ENCODE assay signal across 8 cellular contexts in genomic region chr2:59888015-59888414, GRCh38.
A peak's percentile ranks its signal among the peaks of the same experiment; 100 is the strongest.
DNase-seq lines count a peak whose midpoint lies in the region; ATAC-seq and FAIRE-seq lines count a peak whose summit lies in the region.

No MANE protein-coding gene starts in this region.

- peak; percentile 13 for DNase-seq in GM19239 (ENCODE audit: insufficient read length, low spot score)
- peak; percentile 17 for DNase-seq in activated CD4-positive, alpha-beta T cell treated with anti-CD3 and anti-CD28 coated beads for 4 hours
- DNase-seq in stimulated activated CD4-positive, alpha-beta T cell treated with anti-CD3 and anti-CD28 coated beads, Interleukin-15, amount 100 ng/mL, for 24 hours = peak; percentile 38
- DNase-seq in NCI-H748 (lab: John Stamatoyannopoulos, UW; ENCODE audit: unreplicated experiment) = no peak
- no peak for DNase-seq in inferior parietal cortex (ENCODE audit: extremely low spot score)
- DNase-seq in putamen (ENCODE audit: low spot score) = no peak
- DNase-seq in pons (ENCODE audit: low spot score) = no peak

- peak; percentile 74 for ATAC-seq in HG02943 (IDR thresholded peaks at IDR 0.05; ENCODE audit: low read depth, unreplicated experiment)

- no peak for FAIRE-seq in GM19239 (lab: Jason Lieb, UNC)

Comparison
In these comparisons a context has a peak if more than half of its experiments do, and no peak if none do; other contexts are left out.
1. DNase-seq: peak in GM19239 (single experiment), activated CD4-positive, alpha-beta T cell treated with anti-CD3 and anti-CD28 coated beads for 4 hours (2 of 2) and stimulated activated CD4-positive, alpha-beta T cell treated with anti-CD3 and anti-CD28 coated beads, Interleukin-15, amount 100 ng/mL, for 24 hours (single experiment); none in NCI-H748 (single experiment), inferior parietal cortex (single experiment), putamen (single experiment) and pons (single experiment).